27 cellular contexts compared by ENCODE assay signal in the genomic region with DNA sequence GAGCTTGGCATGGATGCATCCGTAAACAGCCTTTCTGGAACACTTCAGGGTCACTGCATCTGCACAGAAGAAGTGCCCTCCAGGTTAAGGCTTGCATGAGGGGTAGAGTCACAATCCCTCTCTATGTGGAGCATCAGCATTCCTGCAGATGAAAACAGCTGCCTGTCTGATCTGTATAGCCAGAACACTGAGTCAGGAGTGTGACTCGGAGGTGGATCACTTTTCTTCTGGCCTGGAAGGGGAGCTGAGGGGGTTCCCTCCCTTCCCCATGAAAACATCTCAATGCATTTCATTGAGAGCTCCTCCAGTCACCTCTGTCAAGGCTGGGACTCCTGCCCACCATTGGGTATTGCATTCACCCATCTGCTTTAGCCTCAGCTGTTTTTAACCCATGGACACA.
A peak's percentile ranks its signal among the peaks of the same experiment; 100 is the strongest.
DNase-seq lines count a peak whose midpoint lies in the region; ATAC-seq, FAIRE-seq and TF ChIP-seq lines count a peak whose summit lies in the region.
"Had no signal": no experiment of that assay in that cellular context is flagged by ENCODE, and none has a peak within 500 bp of the region (broad histone marks: within the 10 kb centered on the region; RNA-seq: fewer than 3 reads in every experiment).

No MANE protein-coding gene starts in this region.

- H3K4me2 ChIP-seq in astrocyte (ENCODE audit: low read length) = no peak overlapping the region

- peaks cover 7% of the 10 kb centered on the region for H3K4me1 ChIP-seq in astrocyte (ENCODE audit: insufficient read depth, low read length)
- H3K4me1 ChIP-seq in ascending aorta = no peaks in the 10 kb centered on the region
- H3K4me1 ChIP-seq: HAP-1, prostate gland, spleen, tibial nerve had no signal

- DNase-seq in A172 (ENCODE audit: low spot score) = peak; percentile 19
- DNase-seq in HS-5 (ENCODE audit: low read depth) = peak; percentile 66
- no peak for DNase-seq in astrocyte (ENCODE audit: low read depth)
- peak; percentile 76 for DNase-seq in islet precursor cell
- no peak for DNase-seq in NCI-H2081 (lab: John Stamatoyannopoulos, UW)
- no peak for DNase-seq in activated CD8-positive, alpha-beta memory T cell treated with anti-CD3 and anti-CD28 coated beads, Interleukin-2, amount 10 ng/mL, durations not matched to agents 7 days and 5 days
- DNase-seq in ascending aorta (ENCODE audit: low spot score in 2 of 2) = no peak
- no peak for DNase-seq in NCI-H2107 (lab: John Stamatoyannopoulos, UW)
- DNase-seq: 8988T; activated B cell treated with CpG ODN at 0.5 μM for 24 hours; activated CD8-positive, alpha-beta memory T cell treated with anti-CD3 and anti-CD28 coated beads for 24 hours; activated naive CD8-positive, alpha-beta T cell treated with anti-CD3 and anti-CD28 coated beads, Interleukin-2, amount 10 ng/mL, durations not matched to agents 7 days and 5 days; CD4-positive, alpha-beta T cell; DMS79 treated with DMSO at 0.1 percent for 48 hours; effector memory CD4-positive, alpha-beta T cell; NCI-H1436 treated with DMSO at 0.1 percent for 48 hours; NCI-H510A; SHP77 treated with DMSO at 0.1 percent for 48 hours; spleen had no signal

- H3K36me3 ChIP-seq in astrocyte (ENCODE audit: insufficient read depth, low read length) = no peaks in the 10 kb centered on the region
- no peaks in the 10 kb centered on the region for H3K36me3 ChIP-seq in ascending aorta
- H3K36me3 ChIP-seq: HAP-1, prostate gland, spleen, tibial nerve had no signal

- H3K27ac ChIP-seq in astrocyte (ENCODE audit: low read depth, low read length) (no peak overlapping the region), ascending aorta (no peak overlapping the region)
- H3K27ac ChIP-seq: prostate gland, spleen, tibial nerve had no signal

- FAIRE-seq in astrocyte (lab: Jason Lieb, UNC) = no peak
- FAIRE-seq: GM19239 had no signal

- intact Hi-C loops in ascending aorta (cut with DNase I) = no loop called here

- no peaks in the 10 kb centered on the region for H3K27me3 ChIP-seq in astrocyte (ENCODE audit: insufficient read depth, low read length)
- no peaks in the 10 kb centered on the region for H3K27me3 ChIP-seq in ascending aorta
- H3K27me3 ChIP-seq: tibial nerve had no signal

- H3K4me3 Mint-ChIP-seq in astrocyte (ENCODE audit: unreplicated experiment) = no peak overlapping the region
- no peak overlapping the region for H3K4me3 Mint-ChIP-seq in activated CD8-positive, alpha-beta memory T cell treated with anti-CD3 and anti-CD28 coated beads, Interleukin-2, amount 10 ng/mL, durations not matched to agents 7 days and 5 days
- H3K4me3 Mint-ChIP-seq: activated B cell treated with CpG ODN at 0.5 μM for 24 hours; activated naive CD8-positive, alpha-beta T cell treated with anti-CD3 and anti-CD28 coated beads, Interleukin-2, amount 10 ng/mL, durations not matched to agents 7 days and 5 days; activated T-helper 1 cell treated with anti-CD3 and anti-CD28 coated beads, Interleukin-12 subunit alpha, Interleukin-12 subunit beta, Interleukin-2, Interleukin-4 antibody, amounts not matched to agents 30 ng/mL and 10 ng/mL and 1 ng/mL, durations not matched to agents 14 hours and 24 hours and 36 hours; CD4-positive, alpha-beta T cell; central memory CD8-positive, alpha-beta T cell; nephron; T-helper 1 cell treated with Interleukin-12 subunit alpha and Interleukin-12 subunit beta and Interleukin-4 antibody, amounts not matched to agents 30 μg/mL and 1 μg/mL, for 36 hours had no signal

- no peaks in the 10 kb centered on the region for H3K27me3 Mint-ChIP-seq in astrocyte (ENCODE audit: low read depth, unreplicated experiment)
- H3K27me3 Mint-ChIP-seq in activated CD8-positive, alpha-beta memory T cell treated with anti-CD3 and anti-CD28 coated beads, Interleukin-2, amount 10 ng/mL, durations not matched to agents 7 days and 5 days = peaks cover 6% of the 10 kb centered on the region

- H3K4me3 ChIP-seq in astrocyte (ENCODE audit: insufficient read depth, low read depth, low read length) (no peak overlapping the region), ascending aorta (no peak overlapping the region)
- H3K4me3 ChIP-seq: HAP-1, prostate gland, spleen, tibial nerve had no signal

- ATAC-seq in activated CD8-positive, alpha-beta memory T cell treated with anti-CD3 and anti-CD28 coated beads, Interleukin-2, amount 10 ng/mL, durations not matched to agents 7 days and 5 days = no peak

- no peaks in the 10 kb centered on the region for H3K79me2 ChIP-seq in astrocyte (ENCODE audit: insufficient read depth, low read length)

- no peaks in the 10 kb centered on the region for H3K9me3 ChIP-seq in astrocyte (ENCODE audit: insufficient read depth, low read depth, low read length)
- no peaks in the 10 kb centered on the region for H3K9me3 ChIP-seq in ascending aorta
- H3K9me3 ChIP-seq: HAP-1, prostate gland had no signal

- CTCF ChIA-PET in activated CD8-positive, alpha-beta memory T cell treated with anti-CD3 and anti-CD28 coated beads, Interleukin-2, amount 10 ng/mL, durations not matched to agents 7 days and 5 days (lab: Charles Lee) = interaction anchor here (0.6 kb wide), 1 partner anchor 759 kb away, joined by 3 read pairs; no protein-coding TSS in a partner anchor

- no peak for TF ChIP-seq CTCF in astrocyte (IDR thresholded peaks at IDR 0.05; ENCODE audit: insufficient read depth, low read depth, low read length)
- TF ChIP-seq CTCF in ascending aorta (IDR thresholded peaks at IDR 0.05) = no peak

- H2AFZ ChIP-seq in astrocyte (ENCODE audit: low read depth, low read length) = no peak overlapping the region

- H3K9ac ChIP-seq in astrocyte (ENCODE audit: low read length) = no peak overlapping the region

- peak overlapping the region; percentile 92 for H3K27ac Mint-ChIP-seq in astrocyte (ENCODE audit: unreplicated experiment)
- H3K27ac Mint-ChIP-seq in activated CD8-positive, alpha-beta memory T cell treated with anti-CD3 and anti-CD28 coated beads, Interleukin-2, amount 10 ng/mL, durations not matched to agents 7 days and 5 days = no peak overlapping the region
- H3K27ac Mint-ChIP-seq: activated B cell treated with CpG ODN at 0.5 μM for 24 hours; activated naive CD8-positive, alpha-beta T cell treated with anti-CD3 and anti-CD28 coated beads, Interleukin-2, amount 10 ng/mL, durations not matched to agents 7 days and 5 days; activated T-helper 1 cell treated with anti-CD3 and anti-CD28 coated beads, Interleukin-12 subunit alpha, Interleukin-12 subunit beta, Interleukin-2, Interleukin-4 antibody, amounts not matched to agents 30 ng/mL and 10 ng/mL and 1 ng/mL, durations not matched to agents 14 hours and 24 hours and 36 hours; CD4-positive, alpha-beta T cell; nephron; T-helper 1 cell treated with Interleukin-12 subunit alpha and Interleukin-12 subunit beta and Interleukin-4 antibody, amounts not matched to agents 30 μg/mL and 1 μg/mL, for 36 hours had no signal

- no peaks in the 10 kb centered on the region for H4K20me1 ChIP-seq in astrocyte (ENCODE audit: insufficient read depth, low read length)

- peaks cover 21% of the 10 kb centered on the region for H3K4me1 Mint-ChIP-seq in astrocyte (ENCODE audit: low read depth, unreplicated experiment)
- H3K4me1 Mint-ChIP-seq in activated CD8-positive, alpha-beta memory T cell treated with anti-CD3 and anti-CD28 coated beads, Interleukin-2, amount 10 ng/mL, durations not matched to agents 7 days and 5 days = no peaks in the 10 kb centered on the region
- H3K4me1 Mint-ChIP-seq: activated B cell treated with CpG ODN at 0.5 μM for 24 hours; activated naive CD8-positive, alpha-beta T cell treated with anti-CD3 and anti-CD28 coated beads, Interleukin-2, amount 10 ng/mL, durations not matched to agents 7 days and 5 days; central memory CD8-positive, alpha-beta T cell had no signal

- H3K36me3 Mint-ChIP-seq in astrocyte (ENCODE audit: low read depth, unreplicated experiment) = peaks cover 2% of the 10 kb centered on the region
- no peaks in the 10 kb centered on the region for H3K36me3 Mint-ChIP-seq in activated CD8-positive, alpha-beta memory T cell treated with anti-CD3 and anti-CD28 coated beads, Interleukin-2, amount 10 ng/mL, durations not matched to agents 7 days and 5 days
- H3K36me3 Mint-ChIP-seq: activated naive CD8-positive, alpha-beta T cell treated with anti-CD3 and anti-CD28 coated beads, Interleukin-2, amount 10 ng/mL, durations not matched to agents 7 days and 5 days had no signal

- H3K9me3 Mint-ChIP-seq in astrocyte (ENCODE audit: unreplicated experiment) = peaks cover 13% of the 10 kb centered on the region
- H3K9me3 Mint-ChIP-seq in activated CD8-positive, alpha-beta memory T cell treated with anti-CD3 and anti-CD28 coated beads, Interleukin-2, amount 10 ng/mL, durations not matched to agents 7 days and 5 days (ENCODE audit: low read depth) = no peaks in the 10 kb centered on the region
- H3K9me3 Mint-ChIP-seq: activated B cell treated with CpG ODN at 0.5 μM for 24 hours; activated naive CD8-positive, alpha-beta T cell treated with anti-CD3 and anti-CD28 coated beads, Interleukin-2, amount 10 ng/mL, durations not matched to agents 7 days and 5 days; activated T-helper 1 cell treated with anti-CD3 and anti-CD28 coated beads, Interleukin-12 subunit alpha, Interleukin-12 subunit beta, Interleukin-2, Interleukin-4 antibody, amounts not matched to agents 30 ng/mL and 10 ng/mL and 1 ng/mL, durations not matched to agents 14 hours and 24 hours and 36 hours; CD4-positive, alpha-beta T cell had no signal

Comparison
In these comparisons a context has a peak if more than half of its experiments do, and no peak if none do; other contexts are left out.
1. DNase-seq: peak in A172 (single experiment), HS-5 (single experiment) and islet precursor cell (single experiment); none in astrocyte (single experiment), NCI-H2081 (0 of 2), activated CD8-positive, alpha-beta memory T cell treated with anti-CD3 and anti-CD28 coated beads, Interleukin-2, amount 10 ng/mL, durations not matched to agents 7 days and 5 days (single experiment), ascending aorta (0 of 2) and NCI-H2107 (single experiment).